Comparison of ENCODE assay signal across 1 cellular context in genomic region chr13:43572601-43573360, GRCh38.
TF ChIP-seq lines count a peak whose summit lies in the region.

No MANE protein-coding gene starts in this region.

TF ChIP-seq in SK-N-SH treated with all-trans-retinoic acid at 6 μM for 48 hours, 23 proteins besides CTCF, POLR2A, EP300 and RAD21 (continued from another document):
- TF ChIP-seq TSHZ2 (CRISPR knock-in tag; IDR thresholded peaks at IDR 0.05) (no peak), PATZ1 (CRISPR knock-in tag; IDR thresholded peaks at IDR 0.05; ENCODE audit: borderline replicate concordance) (no peak), BACH2 (CRISPR knock-in tag; IDR thresholded peaks at IDR 0.05; ENCODE audit: borderline replicate concordance) (no peak), POU6F1 (CRISPR knock-in tag; IDR thresholded peaks at IDR 0.05; ENCODE audit: borderline replicate concordance, low read depth) (no peak), TOX (CRISPR knock-in tag; IDR thresholded peaks at IDR 0.05; ENCODE audit: borderline replicate concordance) (no peak), ZC3H10 (CRISPR knock-in tag; IDR thresholded peaks at IDR 0.05) (no peak), SNAI2 (CRISPR knock-in tag; IDR thresholded peaks at IDR 0.05) (no peak), CREB5 (CRISPR knock-in tag; IDR thresholded peaks at IDR 0.05; ENCODE audit: low read depth) (no peak), ARNTL (CRISPR knock-in tag; IDR thresholded peaks at IDR 0.05; ENCODE audit: borderline replicate concordance, low read depth) (no peak), OSR1 (CRISPR knock-in tag; IDR thresholded peaks at IDR 0.05) (no peak)
